Comparison of ENCODE assay signal across 16 cellular contexts in genomic region chr17:67663445-67663844, GRCh38.
"Had no signal": no experiment of that assay in that cellular context is flagged by ENCODE, and none has a peak within 500 bp of the region (broad histone marks: within the 10 kb centered on the region; RNA-seq: fewer than 3 reads in every experiment).

No MANE protein-coding gene starts in this region.

- DNase-seq: activated CD4-positive, alpha-beta T cell treated with anti-CD3 and anti-CD28 coated beads for 1 hour; activated CD4-positive, alpha-beta T cell treated with anti-CD3 and anti-CD28 coated beads, Interleukin-2, amount 50 U/mL, for 48 hours; activated gamma-delta T cell treated with Interleukin-2 at 50 U/mL for 16 hours; heart right ventricle; immature natural killer cell; kidney glomerular epithelial cell; left ventricle myocardium inferior; mammary epithelial cell; stimulated activated CD4-positive, alpha-beta T cell treated with anti-CD3 and anti-CD28 coated beads, Interleukin-2, amount 100 ng/mL, for 24 hours; stimulated activated naive CD8-positive, alpha-beta T cell treated with anti-CD3 and anti-CD28 coated beads, Interleukin-15, Interleukin-2, amounts not matched to agents 100 U/mL and 50 U/mL, for 24 hours; substantia nigra; tibial artery had no signal

- H3K9me3 ChIP-seq: prostate gland, tibial artery had no signal

- H3K4me2 ChIP-seq: neural progenitor cell had no signal

- H3K27ac ChIP-seq: cardiac muscle cell, heart right ventricle, left ventricle myocardium inferior, neural progenitor cell, prostate gland, right atrium auricular region, tibial artery had no signal

- H2AFZ ChIP-seq: neural progenitor cell had no signal

- H3K27me3 ChIP-seq: cardiac muscle cell, heart right ventricle, neural progenitor cell, right atrium auricular region, tibial artery had no signal

- H3K9ac ChIP-seq: neural progenitor cell had no signal

- H3K36me3 ChIP-seq: cardiac muscle cell, left ventricle myocardium inferior, neural progenitor cell, prostate gland, right atrium auricular region, tibial artery had no signal

- H3K4me3 ChIP-seq: cardiac muscle cell, heart right ventricle, left ventricle myocardium inferior, neural progenitor cell, prostate gland, right atrium auricular region, tibial artery had no signal

- H3K4me1 ChIP-seq: heart right ventricle, left ventricle myocardium inferior, neural progenitor cell, prostate gland, right atrium auricular region, tibial artery had no signal

- ATAC-seq: heart right ventricle; stimulated activated naive CD8-positive, alpha-beta T cell treated with anti-CD3 and anti-CD28 coated beads, Interleukin-15, Interleukin-2, amounts not matched to agents 100 U/mL and 50 U/mL, for 24 hours had no signal
